2 cellular contexts compared by ENCODE assay signal in the genomic region with DNA sequence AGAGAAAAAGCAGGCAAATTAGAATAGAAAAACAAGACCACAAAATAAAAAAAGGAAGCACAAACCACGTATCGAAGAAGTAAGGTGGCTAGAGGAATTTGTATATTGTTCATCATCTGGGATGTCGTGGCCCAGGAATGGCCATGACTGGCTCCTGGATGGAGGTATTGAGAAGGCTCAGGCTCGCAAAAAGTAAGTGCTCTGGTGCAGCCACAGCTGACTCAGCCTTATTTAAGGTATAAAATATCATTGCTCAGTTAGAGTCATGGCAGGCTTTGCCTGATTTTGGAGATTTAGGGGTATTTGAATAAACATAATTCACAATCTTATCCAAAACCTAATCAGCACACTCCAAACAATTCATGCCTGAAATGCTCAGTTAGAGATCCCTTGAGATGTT.
TF ChIP-seq lines count a peak whose summit lies in the region.

No MANE protein-coding gene starts in this region.

TF ChIP-seq in GM23338, 12 proteins besides CTCF, POLR2A, EP300 and RAD21 (continues in another document):
- TF ChIP-seq, protein P1, sequence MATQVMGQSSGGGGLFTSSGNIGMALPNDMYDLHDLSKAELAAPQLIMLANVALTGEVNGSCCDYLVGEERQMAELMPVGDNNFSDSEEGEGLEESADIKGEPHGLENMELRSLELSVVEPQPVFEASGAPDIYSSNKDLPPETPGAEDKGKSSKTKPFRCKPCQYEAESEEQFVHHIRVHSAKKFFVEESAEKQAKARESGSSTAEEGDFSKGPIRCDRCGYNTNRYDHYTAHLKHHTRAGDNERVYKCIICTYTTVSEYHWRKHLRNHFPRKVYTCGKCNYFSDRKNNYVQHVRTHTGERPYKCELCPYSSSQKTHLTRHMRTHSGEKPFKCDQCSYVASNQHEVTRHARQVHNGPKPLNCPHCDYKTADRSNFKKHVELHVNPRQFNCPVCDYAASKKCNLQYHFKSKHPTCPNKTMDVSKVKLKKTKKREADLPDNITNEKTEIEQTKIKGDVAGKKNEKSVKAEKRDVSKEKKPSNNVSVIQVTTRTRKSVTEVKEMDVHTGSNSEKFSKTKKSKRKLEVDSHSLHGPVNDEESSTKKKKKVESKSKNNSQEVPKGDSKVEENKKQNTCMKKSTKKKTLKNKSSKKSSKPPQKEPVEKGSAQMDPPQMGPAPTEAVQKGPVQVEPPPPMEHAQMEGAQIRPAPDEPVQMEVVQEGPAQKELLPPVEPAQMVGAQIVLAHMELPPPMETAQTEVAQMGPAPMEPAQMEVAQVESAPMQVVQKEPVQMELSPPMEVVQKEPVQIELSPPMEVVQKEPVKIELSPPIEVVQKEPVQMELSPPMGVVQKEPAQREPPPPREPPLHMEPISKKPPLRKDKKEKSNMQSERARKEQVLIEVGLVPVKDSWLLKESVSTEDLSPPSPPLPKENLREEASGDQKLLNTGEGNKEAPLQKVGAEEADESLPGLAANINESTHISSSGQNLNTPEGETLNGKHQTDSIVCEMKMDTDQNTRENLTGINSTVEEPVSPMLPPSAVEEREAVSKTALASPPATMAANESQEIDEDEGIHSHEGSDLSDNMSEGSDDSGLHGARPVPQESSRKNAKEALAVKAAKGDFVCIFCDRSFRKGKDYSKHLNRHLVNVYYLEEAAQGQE (IDR thresholded peaks at IDR 0.05; ENCODE audit: unreplicated experiment), result no peak
- TF ChIP-seq STAT1 (IDR thresholded peaks at IDR 0.05; ENCODE audit: unreplicated experiment) (no peak), EZH2 (IDR thresholded peaks at IDR 0.05; ENCODE audit: low read depth, unreplicated experiment) (no peak), CREB1 (CRISPR knock-in tag; IDR thresholded peaks at IDR 0.05; ENCODE audit: low read depth) (no peak), EZH2phosphoT487 (IDR thresholded peaks at IDR 0.05; ENCODE audit: unreplicated experiment) (no peak), POLR2AphosphoS5 (IDR thresholded peaks at IDR 0.05; ENCODE audit: low read depth) (no peak), JUNB (IDR thresholded peaks at IDR 0.05; ENCODE audit: unreplicated experiment) (no peak), NANOG (IDR thresholded peaks at IDR 0.05; ENCODE audit: borderline replicate concordance) (no peak)
- TF ChIP-seq, protein P2, sequence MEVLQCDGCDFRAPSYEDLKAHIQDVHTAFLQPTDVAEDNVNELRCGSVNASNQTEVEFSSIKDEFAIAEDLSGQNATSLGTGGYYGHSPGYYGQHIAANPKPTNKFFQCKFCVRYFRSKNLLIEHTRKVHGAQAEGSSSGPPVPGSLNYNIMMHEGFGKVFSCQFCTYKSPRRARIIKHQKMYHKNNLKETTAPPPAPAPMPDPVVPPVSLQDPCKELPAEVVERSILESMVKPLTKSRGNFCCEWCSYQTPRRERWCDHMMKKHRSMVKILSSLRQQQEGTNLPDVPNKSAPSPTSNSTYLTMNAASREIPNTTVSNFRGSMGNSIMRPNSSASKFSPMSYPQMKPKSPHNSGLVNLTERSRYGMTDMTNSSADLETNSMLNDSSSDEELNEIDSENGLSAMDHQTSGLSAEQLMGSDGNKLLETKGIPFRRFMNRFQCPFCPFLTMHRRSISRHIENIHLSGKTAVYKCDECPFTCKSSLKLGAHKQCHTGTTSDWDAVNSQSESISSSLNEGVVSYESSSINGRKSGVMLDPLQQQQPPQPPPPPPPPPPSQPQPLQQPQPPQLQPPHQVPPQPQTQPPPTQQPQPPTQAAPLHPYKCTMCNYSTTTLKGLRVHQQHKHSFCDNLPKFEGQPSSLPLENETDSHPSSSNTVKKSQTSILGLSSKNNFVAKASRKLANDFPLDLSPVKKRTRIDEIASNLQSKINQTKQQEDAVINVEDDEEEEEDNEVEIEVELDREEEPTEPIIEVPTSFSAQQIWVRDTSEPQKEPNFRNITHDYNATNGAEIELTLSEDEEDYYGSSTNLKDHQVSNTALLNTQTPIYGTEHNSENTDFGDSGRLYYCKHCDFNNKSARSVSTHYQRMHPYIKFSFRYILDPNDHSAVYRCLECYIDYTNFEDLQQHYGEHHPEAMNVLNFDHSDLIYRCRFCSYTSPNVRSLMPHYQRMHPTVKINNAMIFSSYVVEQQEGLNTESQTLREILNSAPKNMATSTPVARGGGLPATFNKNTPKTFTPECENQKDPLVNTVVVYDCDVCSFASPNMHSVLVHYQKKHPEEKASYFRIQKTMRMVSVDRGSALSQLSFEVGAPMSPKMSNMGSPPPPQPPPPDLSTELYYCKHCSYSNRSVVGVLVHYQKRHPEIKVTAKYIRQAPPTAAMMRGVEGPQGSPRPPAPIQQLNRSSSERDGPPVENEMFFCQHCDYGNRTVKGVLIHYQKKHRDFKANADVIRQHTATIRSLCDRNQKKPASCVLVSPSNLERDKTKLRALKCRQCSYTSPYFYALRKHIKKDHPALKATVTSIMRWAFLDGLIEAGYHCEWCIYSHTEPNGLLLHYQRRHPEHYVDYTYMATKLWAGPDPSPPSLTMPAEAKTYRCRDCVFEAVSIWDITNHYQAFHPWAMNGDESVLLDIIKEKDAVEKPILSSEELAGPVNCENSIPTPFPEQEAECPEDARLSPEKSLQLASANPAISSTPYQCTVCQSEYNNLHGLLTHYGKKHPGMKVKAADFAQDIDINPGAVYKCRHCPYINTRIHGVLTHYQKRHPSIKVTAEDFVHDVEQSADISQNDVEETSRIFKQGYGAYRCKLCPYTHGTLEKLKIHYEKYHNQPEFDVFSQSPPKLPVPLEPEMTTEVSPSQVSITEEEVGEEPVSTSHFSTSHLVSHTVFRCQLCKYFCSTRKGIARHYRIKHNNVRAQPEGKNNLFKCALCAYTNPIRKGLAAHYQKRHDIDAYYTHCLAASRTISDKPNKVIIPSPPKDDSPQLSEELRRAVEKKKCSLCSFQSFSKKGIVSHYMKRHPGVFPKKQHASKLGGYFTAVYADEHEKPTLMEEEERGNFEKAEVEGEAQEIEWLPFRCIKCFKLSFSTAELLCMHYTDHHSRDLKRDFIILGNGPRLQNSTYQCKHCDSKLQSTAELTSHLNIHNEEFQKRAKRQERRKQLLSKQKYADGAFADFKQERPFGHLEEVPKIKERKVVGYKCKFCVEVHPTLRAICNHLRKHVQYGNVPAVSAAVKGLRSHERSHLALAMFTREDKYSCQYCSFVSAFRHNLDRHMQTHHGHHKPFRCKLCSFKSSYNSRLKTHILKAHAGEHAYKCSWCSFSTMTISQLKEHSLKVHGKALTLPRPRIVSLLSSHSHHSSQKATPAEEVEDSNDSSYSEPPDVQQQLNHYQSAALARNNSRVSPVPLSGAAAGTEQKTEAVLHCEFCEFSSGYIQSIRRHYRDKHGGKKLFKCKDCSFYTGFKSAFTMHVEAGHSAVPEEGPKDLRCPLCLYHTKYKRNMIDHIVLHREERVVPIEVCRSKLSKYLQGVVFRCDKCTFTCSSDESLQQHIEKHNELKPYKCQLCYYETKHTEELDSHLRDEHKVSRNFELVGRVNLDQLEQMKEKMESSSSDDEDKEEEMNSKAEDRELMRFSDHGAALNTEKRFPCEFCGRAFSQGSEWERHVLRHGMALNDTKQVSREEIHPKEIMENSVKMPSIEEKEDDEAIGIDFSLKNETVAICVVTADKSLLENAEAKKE (CRISPR knock-in tag; IDR thresholded peaks at IDR 0.05), result no peak
- TF ChIP-seq, protein P3, sequence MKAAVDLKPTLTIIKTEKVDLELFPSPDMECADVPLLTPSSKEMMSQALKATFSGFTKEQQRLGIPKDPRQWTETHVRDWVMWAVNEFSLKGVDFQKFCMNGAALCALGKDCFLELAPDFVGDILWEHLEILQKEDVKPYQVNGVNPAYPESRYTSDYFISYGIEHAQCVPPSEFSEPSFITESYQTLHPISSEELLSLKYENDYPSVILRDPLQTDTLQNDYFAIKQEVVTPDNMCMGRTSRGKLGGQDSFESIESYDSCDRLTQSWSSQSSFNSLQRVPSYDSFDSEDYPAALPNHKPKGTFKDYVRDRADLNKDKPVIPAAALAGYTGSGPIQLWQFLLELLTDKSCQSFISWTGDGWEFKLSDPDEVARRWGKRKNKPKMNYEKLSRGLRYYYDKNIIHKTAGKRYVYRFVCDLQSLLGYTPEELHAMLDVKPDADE (IDR thresholded peaks at IDR 0.05), result no peak

TF ChIP-seq in K562, 482 proteins besides CTCF, POLR2A, EP300 and RAD21:
- peak; percentile 35; the same call in 1 of the 2 replicates for TF ChIP-seq ZNF316 (IDR thresholded peaks at IDR 0.05)
- TF ChIP-seq, protein P4, sequence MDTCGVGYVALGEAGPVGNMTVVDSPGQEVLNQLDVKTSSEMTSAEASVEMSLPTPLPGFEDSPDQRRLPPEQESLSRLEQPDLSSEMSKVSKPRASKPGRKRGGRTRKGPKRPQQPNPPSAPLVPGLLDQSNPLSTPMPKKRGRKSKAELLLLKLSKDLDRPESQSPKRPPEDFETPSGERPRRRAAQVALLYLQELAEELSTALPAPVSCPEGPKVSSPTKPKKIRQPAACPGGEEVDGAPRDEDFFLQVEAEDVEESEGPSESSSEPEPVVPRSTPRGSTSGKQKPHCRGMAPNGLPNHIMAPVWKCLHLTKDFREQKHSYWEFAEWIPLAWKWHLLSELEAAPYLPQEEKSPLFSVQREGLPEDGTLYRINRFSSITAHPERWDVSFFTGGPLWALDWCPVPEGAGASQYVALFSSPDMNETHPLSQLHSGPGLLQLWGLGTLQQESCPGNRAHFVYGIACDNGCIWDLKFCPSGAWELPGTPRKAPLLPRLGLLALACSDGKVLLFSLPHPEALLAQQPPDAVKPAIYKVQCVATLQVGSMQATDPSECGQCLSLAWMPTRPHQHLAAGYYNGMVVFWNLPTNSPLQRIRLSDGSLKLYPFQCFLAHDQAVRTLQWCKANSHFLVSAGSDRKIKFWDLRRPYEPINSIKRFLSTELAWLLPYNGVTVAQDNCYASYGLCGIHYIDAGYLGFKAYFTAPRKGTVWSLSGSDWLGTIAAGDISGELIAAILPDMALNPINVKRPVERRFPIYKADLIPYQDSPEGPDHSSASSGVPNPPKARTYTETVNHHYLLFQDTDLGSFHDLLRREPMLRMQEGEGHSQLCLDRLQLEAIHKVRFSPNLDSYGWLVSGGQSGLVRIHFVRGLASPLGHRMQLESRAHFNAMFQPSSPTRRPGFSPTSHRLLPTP (IDR thresholded peaks at IDR 0.05; ENCODE audit: borderline replicate concordance, extremely low read depth, insufficient read length), result no peak
- 0 out of 2 replicates have a peak, but pooled peaks have one; percentile 13 for TF ChIP-seq C11orf30 (IDR thresholded peaks at IDR 0.05; ENCODE audit: low read depth)
- no peak for TF ChIP-seq KLF1 (tag; IDR thresholded peaks at IDR 0.05)
- no peak for TF ChIP-seq CBX1 (IDR thresholded peaks at IDR 0.05; ENCODE audit: low read depth)
